ENCODE assay signal across 10 cellular contexts in the genomic region with DNA sequence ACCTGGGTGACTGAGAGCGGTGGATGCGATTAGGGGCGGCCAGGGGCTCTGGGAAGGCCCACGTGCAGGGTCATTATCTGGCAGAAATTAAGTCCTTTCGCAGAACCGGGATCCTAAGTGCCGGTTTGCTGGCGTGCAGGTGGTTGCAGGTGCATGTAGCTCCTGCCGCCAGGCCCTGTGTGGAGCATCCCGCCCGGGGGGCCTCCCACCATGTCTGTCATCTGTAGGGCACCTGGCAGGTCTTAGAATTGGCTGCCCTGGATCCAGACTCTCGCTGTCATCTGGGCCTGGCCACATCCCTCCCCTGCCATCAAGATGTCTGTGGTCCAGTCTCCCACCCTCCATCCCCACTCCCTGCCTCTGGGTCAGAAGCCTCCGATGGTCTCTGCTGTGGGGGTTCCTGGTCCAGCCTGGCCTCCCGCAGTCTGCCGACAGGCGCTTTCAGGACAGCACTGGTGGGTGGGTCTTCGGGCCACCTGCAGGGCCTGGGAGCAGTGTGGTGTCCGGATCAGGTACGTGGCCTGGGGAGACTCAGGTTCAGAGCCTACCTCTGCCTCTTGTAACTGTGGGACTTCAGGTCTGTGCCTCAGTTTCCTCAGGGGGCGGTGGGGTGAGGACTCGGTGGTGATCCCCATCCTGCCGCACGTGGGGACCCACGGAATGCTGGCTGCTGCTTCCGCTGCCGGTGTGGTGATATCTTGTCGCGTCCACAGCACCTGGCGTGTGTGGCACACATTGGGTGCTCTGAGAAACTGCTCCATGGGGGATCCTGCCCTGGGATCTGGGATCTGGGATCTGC. TPM values are rescaled to one million over a fixed set of nuclear protein-coding genes. Genes with fewer than 3 reads are reported as not detected.
DNase-seq lines count a peak whose midpoint lies in the region; ATAC-seq and TF ChIP-seq lines count a peak whose summit lies in the region.
"Had no signal": no experiment of that assay in that cellular context is flagged by ENCODE, and none has a peak within 500 bp of the region (broad histone marks: within the 10 kb centered on the region; RNA-seq: fewer than 3 reads in every experiment).

No MANE protein-coding gene starts in this region.

- intact Hi-C loops in right lobe of liver (cut with DNase I) (loop anchor here in 1 of 2 donors (10.0 kb wide), 1 partner anchor 135 kb away; no protein-coding TSS in a partner anchor), stomach (cut with DNase I; ENCODE audit: low total_unique reads) (no loop called here)

- TF ChIP-seq CTCF in right lobe of liver (IDR thresholded peaks at IDR 0.05): no peak
- no peak for TF ChIP-seq CTCF in stomach (IDR thresholded peaks at IDR 0.05)

- ATAC-seq in activated T-helper 17 cell treated with anti-CD3 and anti-CD28 coated beads, Interleukin-2, amount 50 U/mL, for 72 hours (replicated peaks): no peak
- ATAC-seq in right lobe of liver (no peak), HG03565 (IDR thresholded peaks at IDR 0.05; ENCODE audit: unreplicated experiment) (no peak)

- WGBS in GM23248 (ENCODE audit: low coverage in 1 of 2, low lambda C conversion rate in 2 of 2, missing lambda C conversion rate in 2 of 2), 2 experiments: 85 to 87% methylated on average over 29 of the region's 29 CpGs
- WGBS in right lobe of liver (ENCODE audit: insufficient coverage, low coverage, low lambda C conversion rate, missing lambda C conversion rate): 76% methylated on average over 3 of the region's 29 CpGs
- 85 to 95% (median 89%) methylated on average over 8 to 29 of the region's 29 CpGs for WGBS in stomach, 5 donors

- DNase-seq in GM23248 (no peak), right lobe of liver (peak in 1 of 3 donors; percentile 45), stomach (no peak), hippocampal formation (lab: John Stamatoyannopoulos, UW) (no peak)
- DNase-seq in central memory CD4-positive, alpha-beta T cell: no peak
- DNase-seq: activated gamma-delta T cell, HCEC 1CT, NCI-H1436 treated with DMSO at 0.1 percent for 48 hours had no signal

- TF ChIP-seq EP300 in stomach (IDR thresholded peaks at IDR 0.05): no peak

- peak overlapping the region; percentile 38 for H3K4me3 Mint-ChIP-seq in activated T-helper 17 cell treated with anti-CD3 and anti-CD28 coated beads, Interleukin-2, amount 50 U/mL, for 72 hours

- TF ChIP-seq POLR2A in right lobe of liver (IDR thresholded peaks at IDR 0.05) (no peak), stomach (IDR thresholded peaks at IDR 0.05) (no peak)

- H3K9me3 ChIP-seq in GM23248 (ENCODE audit: low read depth) (no peaks in the 10 kb centered on the region), right lobe of liver (no peaks in the 10 kb centered on the region), stomach (no peaks in the 10 kb centered on the region)

- peaks cover 4% of the 10 kb centered on the region; the same call in 1 of the 2 replicates for H4K20me1 ChIP-seq in GM23248 (ENCODE audit: insufficient read depth)

- no peaks in the 10 kb centered on the region for H3K9me2 ChIP-seq in GM23248 (ENCODE audit: insufficient read depth)

- H3K4me1 Mint-ChIP-seq in activated T-helper 17 cell treated with anti-CD3 and anti-CD28 coated beads, Interleukin-2, amount 50 U/mL, for 72 hours: peaks cover 9% of the 10 kb centered on the region

- peak overlapping the region; percentile 98; the same call in 1 of the 2 replicates for H3K9ac ChIP-seq in GM23248

- H3K79me2 ChIP-seq in GM23248 (ENCODE audit: insufficient read depth): peaks cover 100% of the 10 kb centered on the region

- H3K36me3 ChIP-seq in GM23248 (ENCODE audit: low read depth) (no peaks in the 10 kb centered on the region), right lobe of liver (no peaks in the 10 kb centered on the region), stomach (no peaks in the 10 kb centered on the region)

- no peaks in the 10 kb centered on the region for H3K27me3 ChIP-seq in GM23248 (replicated peaks; ENCODE audit: insufficient read depth)
- H3K27me3 ChIP-seq in right lobe of liver: no peaks in the 10 kb centered on the region
- H3K27me3 ChIP-seq in stomach: peaks cover 0 to 27% (median 0%) of the 10 kb centered on the region in 3 donors

- H3K9me3 Mint-ChIP-seq in activated T-helper 17 cell treated with anti-CD3 and anti-CD28 coated beads, Interleukin-2, amount 50 U/mL, for 72 hours: no peaks in the 10 kb centered on the region

- peaks cover 12% of the 10 kb centered on the region for H3K27me3 Mint-ChIP-seq in activated T-helper 17 cell treated with anti-CD3 and anti-CD28 coated beads, Interleukin-2, amount 50 U/mL, for 72 hours

- no peaks in the 10 kb centered on the region for H3K36me3 Mint-ChIP-seq in activated T-helper 17 cell treated with anti-CD3 and anti-CD28 coated beads, Interleukin-2, amount 50 U/mL, for 72 hours (ENCODE audit: low read depth)

- no peaks in the 10 kb centered on the region for H3F3A ChIP-seq in GM23248 (ENCODE audit: insufficient read depth)

- H3K4me3 ChIP-seq in GM23248 (peak overlapping the region; percentile 63), right lobe of liver (peak overlapping the region in 1 of 3 donors; percentile 28), stomach (peak overlapping the region; percentile 74 to 98 (median 93))

- in situ Hi-C loops in GM23248 (cut with MboI): no loop called here

- H3K27ac ChIP-seq in GM23248 (peak overlapping the region; percentile 77), right lobe of liver (peak overlapping the region; percentile 42 to 76 (median 70)), stomach (peak overlapping the region; percentile 80 to 90 (median 87))

- H2AFZ ChIP-seq in GM23248: no peak overlapping the region

- H3K4me1 ChIP-seq in GM23248 (ENCODE audit: insufficient read depth): peaks cover 24% of the 10 kb centered on the region
- H3K4me1 ChIP-seq in right lobe of liver: peaks cover 0 to 50% (median 19%) of the 10 kb centered on the region in 4 donors
- peaks cover 69 to 99% (median 90%) of the 10 kb centered on the region in 4 donors for H3K4me1 ChIP-seq in stomach

- no peak overlapping the region for H3K27ac Mint-ChIP-seq in activated T-helper 17 cell treated with anti-CD3 and anti-CD28 coated beads, Interleukin-2, amount 50 U/mL, for 72 hours

- H3K4me2 ChIP-seq in GM23248 (ENCODE audit: unreplicated experiment): peak overlapping the region; percentile 94

RNA-seq across cellular contexts. Expression of a gene that starts 5.4 kb away (rescaled TPM):
- 69.9 and 99.3 TPM in 2 replicates for total RNA-seq in GM23248 (2014; rRNA removed; shearing (Covaris generic))
- polyA plus RNA-seq in GM23248 (2016; fragmentation: Nextera tagmentation; extraction: Ambion mirVana) (14.2 and 15.0 TPM in 2 replicates), stomach (10 to 100 TPM; 18.9 to 31.3 (median 25.5) TPM)
- total RNA-seq in activated T-helper 17 cell treated with anti-CD3 and anti-CD28 coated beads, Interleukin-2, amount 50 U/mL, for 72 hours: 1 to 10 TPM; 1.9 to 2.6 TPM
- total RNA-seq in right lobe of liver (10 to 100 TPM; 19.5 to 28.0 (median 22.4) TPM), stomach (100 to 1,000 TPM in 1 of 5 donors, 10 to 100 TPM in 4; 40.6 to 204 (median 63.4) TPM)

RNA-seq across cellular contexts. Expression of a gene that starts 36.3 kb away (rescaled TPM):
- total RNA-seq in GM23248 (2014; rRNA removed; shearing (Covaris generic)): not detected in 2 replicates
- polyA plus RNA-seq in GM23248 (2016; fragmentation: Nextera tagmentation; extraction: Ambion mirVana) (not detected in 2 replicates), stomach (10 to 100 TPM in 1 of 3 donors, 1 to 10 TPM in 2; 4.9 to 15.1 (median 7.8) TPM)
- 100 to 1,000 TPM; 202 to 297 TPM for total RNA-seq in activated T-helper 17 cell treated with anti-CD3 and anti-CD28 coated beads, Interleukin-2, amount 50 U/mL, for 72 hours
- total RNA-seq in right lobe of liver (1 to 10 TPM in 2 of 6 experiments, under 1 TPM in 4; 0.31 to 3.9 (median 0.83) TPM), stomach (1 to 10 TPM in 2 of 5 donors, under 1 TPM in 1, not detected in 2; 0.45 to 4.8 (median 4.5) TPM)

RNA-seq across cellular contexts. Expression of a gene that starts 37.3 kb away (rescaled TPM):
- total RNA-seq in GM23248 (2014; rRNA removed; shearing (Covaris generic)): 254 and 337 TPM in 2 replicates
- polyA plus RNA-seq in GM23248 (2016; fragmentation: Nextera tagmentation; extraction: Ambion mirVana): 133 and 157 TPM in 2 replicates
- 100 to 1,000 TPM; 348 to 436 TPM for total RNA-seq in activated T-helper 17 cell treated with anti-CD3 and anti-CD28 coated beads, Interleukin-2, amount 50 U/mL, for 72 hours
- 100 to 1,000 TPM; 119 to 198 (median 152) TPM for total RNA-seq in right lobe of liver
- total RNA-seq in stomach: 100 to 1,000 TPM; 126 to 386 (median 264) TPM
- polyA plus RNA-seq in stomach: 100 to 1,000 TPM; 470 to 688 (median 669) TPM

Comparison
In these comparisons a context has a peak if more than half of its experiments do, and no peak if none do; other contexts are left out.
1. RNA of a gene that starts 5.4 kb away (total RNA-seq): 69.9 to 99.3 TPM in GM23248, 40.6 to 204 TPM in stomach and 19.5 to 28.0 TPM in right lobe of liver; 1.9 to 2.6 TPM in activated T-helper 17 cell treated with anti-CD3 and anti-CD28 coated beads, Interleukin-2, amount 50 U/mL, for 72 hours; every median in the first group is over 4 times any median in the second.
2. RNA of a gene that starts 36.3 kb away (total RNA-seq): 202 to 297 TPM in activated T-helper 17 cell treated with anti-CD3 and anti-CD28 coated beads, Interleukin-2, amount 50 U/mL, for 72 hours; 0.31 to 3.9 TPM in right lobe of liver, 0.45 to 4.8 TPM in stomach and not detected in GM23248; every median in the first group is over 10 times any median in the second.
3. Peak in every context shown above with its lines, with median percentiles within 50 percentile points of each other: H3K27ac ChIP-seq.